In the genomic region with DNA sequence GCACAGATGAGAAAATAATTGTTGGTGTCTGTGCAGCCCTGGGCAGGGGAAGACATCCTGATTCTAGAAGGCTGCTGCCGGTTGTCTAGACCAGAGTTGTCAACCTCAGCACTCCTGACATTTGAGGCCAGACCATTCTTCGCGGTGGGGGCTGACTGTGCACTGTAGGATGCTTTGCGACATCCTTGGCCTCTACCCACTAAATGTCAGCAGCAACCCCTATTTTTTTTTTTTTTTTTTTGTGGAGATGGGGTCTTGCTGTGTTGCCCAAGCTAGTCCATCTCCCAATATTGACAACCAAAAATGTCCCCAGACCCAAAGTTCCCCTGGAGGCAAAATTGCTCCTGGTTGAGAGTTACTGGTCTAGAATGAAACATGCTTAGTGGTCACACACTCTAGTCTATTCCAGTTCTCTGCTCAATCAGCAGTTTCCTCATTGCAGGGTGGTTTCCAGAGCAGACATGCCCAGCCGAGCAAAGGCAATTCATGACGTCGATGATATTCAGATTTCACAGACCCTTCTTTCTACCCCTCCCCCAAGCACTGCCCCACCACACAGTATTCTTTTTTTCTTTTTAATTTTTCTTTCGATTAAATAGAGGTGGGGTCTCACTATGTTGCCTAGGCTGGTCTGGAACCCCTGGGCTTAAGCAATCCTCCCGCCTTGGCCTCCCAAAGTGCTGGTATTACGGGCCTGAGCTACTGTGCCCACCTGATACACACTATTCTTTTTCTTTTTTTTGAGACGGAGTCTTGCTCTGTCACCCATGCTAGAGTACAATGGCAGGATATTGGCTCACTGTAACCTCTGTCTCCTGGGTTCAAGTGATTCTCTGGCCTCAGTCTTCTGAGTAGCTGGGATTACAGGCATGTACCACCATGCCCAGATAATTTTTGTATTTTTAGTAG, we compare ENCODE assay signal across 8 cellular contexts. TPM values are rescaled to one million over a fixed set of nuclear protein-coding genes. Genes with fewer than 3 reads are reported as not detected.
DNase-seq lines count a peak whose midpoint lies in the region; ATAC-seq and TF ChIP-seq lines count a peak whose summit lies in the region.

No MANE protein-coding gene starts in this region.

- H3K79me2 ChIP-seq in GM23338 (replicated peaks; ENCODE audit: insufficient read depth), result no peaks in the 10 kb centered on the region

- no peaks in the 10 kb centered on the region for H3K9me2 ChIP-seq in GM23338 (ENCODE audit: insufficient read depth)

- no peaks in the 10 kb centered on the region for H3K9me3 Mint-ChIP-seq in GM23338

- no peak overlapping the region for H3K4me2 ChIP-seq in GM23338

- DNase-seq in MV-4-11 (lab: John Stamatoyannopoulos, UW), result peak; percentile 82
- DNase-seq in lower lobe of right lung, result no peak
- DNase-seq in GM23338 (ENCODE audit: low spot score), result no peak
- no peak for DNase-seq in central memory CD4-positive, alpha-beta T cell
- DNase-seq in activated CD4-positive, alpha-beta T cell treated with anti-CD3 and anti-CD28 coated beads, Interleukin-2, amount 50 U/mL, for 48 hours, result no peak
- DNase-seq in Right ventricle myocardium superior, result no peak

- TF ChIP-seq CTCF in lower lobe of right lung (IDR thresholded peaks at IDR 0.05), result no peak
- no peak for TF ChIP-seq CTCF in GM23338 (conservative IDR thresholded peaks at IDR 0.05; ENCODE audit: low read depth in 2 of 2)

- H4K20me1 ChIP-seq in GM23338 (replicated peaks; ENCODE audit: insufficient read depth), result no peaks in the 10 kb centered on the region

- H3K36me3 ChIP-seq in lower lobe of right lung, result no peaks in the 10 kb centered on the region
- H3K36me3 ChIP-seq in GM23338 (ENCODE audit: insufficient read depth), result no peaks in the 10 kb centered on the region

- no peaks in the 10 kb centered on the region for H3K36me3 Mint-ChIP-seq in GM23338 (ENCODE audit: low read depth)

- H3K4me3 ChIP-seq in lower lobe of right lung (no peak overlapping the region), GM23338 (no peak overlapping the region)

- no peak overlapping the region for H2AFZ ChIP-seq in GM23338

- no peaks in the 10 kb centered on the region for H3F3A ChIP-seq in GM23338 (replicated peaks; ENCODE audit: low read depth)

- H3K4me3 Mint-ChIP-seq in GM23338, result no peak overlapping the region

- peaks cover 5% of the 10 kb centered on the region; the same call in 1 of the 3 replicates for H3K4me1 Mint-ChIP-seq in GM23338

- H3K27me3 ChIP-seq in lower lobe of right lung (ENCODE audit: low read depth), result no peaks in the 10 kb centered on the region
- H3K27me3 ChIP-seq in GM23338 (ENCODE audit: insufficient read depth), result no peaks in the 10 kb centered on the region

- TF ChIP-seq POLR2A in GM18505 (IDR thresholded peaks at IDR 0.05; ENCODE audit: borderline replicate concordance, extremely low read depth, insufficient read depth, insufficient read length), result peak; percentile 66

- intact Hi-C loops in lower lobe of right lung (cut with DNase I) (no loop called here), Right ventricle myocardium superior (cut with DNase I) (no loop called here)

- ATAC-seq in GM18505 (IDR thresholded peaks at IDR 0.05; ENCODE audit: unreplicated experiment), result peak; percentile 43
- peak; percentile 54 for ATAC-seq in GM21737 (IDR thresholded peaks at IDR 0.05; ENCODE audit: unreplicated experiment)
- peak; percentile 38 to 67 for ATAC-seq in lower lobe of right lung
- ATAC-seq in GM23338, result no peak
- ATAC-seq in Right ventricle myocardium superior (ENCODE audit: poor library complexity), result no peak

- H3K9me3 ChIP-seq in lower lobe of right lung, result no peaks in the 10 kb centered on the region

- H3K4me1 ChIP-seq in lower lobe of right lung, result peaks cover 16% of the 10 kb centered on the region
- H3K4me1 ChIP-seq in GM23338 (ENCODE audit: insufficient read depth), result no peaks in the 10 kb centered on the region

- no peak overlapping the region for H3K27ac Mint-ChIP-seq in GM23338

- H3K27ac ChIP-seq in lower lobe of right lung (no peak overlapping the region), GM23338 (ENCODE audit: low read depth) (no peak overlapping the region)

- peaks cover 6% of the 10 kb centered on the region for H3K27me3 Mint-ChIP-seq in GM23338 (ENCODE audit: insufficient read depth, low read depth, poor library complexity)

TF ChIP-seq in GM23338, 12 proteins besides CTCF, POLR2A, EP300 and RAD21 (continues in another document):
- TF ChIP-seq, protein P1, sequence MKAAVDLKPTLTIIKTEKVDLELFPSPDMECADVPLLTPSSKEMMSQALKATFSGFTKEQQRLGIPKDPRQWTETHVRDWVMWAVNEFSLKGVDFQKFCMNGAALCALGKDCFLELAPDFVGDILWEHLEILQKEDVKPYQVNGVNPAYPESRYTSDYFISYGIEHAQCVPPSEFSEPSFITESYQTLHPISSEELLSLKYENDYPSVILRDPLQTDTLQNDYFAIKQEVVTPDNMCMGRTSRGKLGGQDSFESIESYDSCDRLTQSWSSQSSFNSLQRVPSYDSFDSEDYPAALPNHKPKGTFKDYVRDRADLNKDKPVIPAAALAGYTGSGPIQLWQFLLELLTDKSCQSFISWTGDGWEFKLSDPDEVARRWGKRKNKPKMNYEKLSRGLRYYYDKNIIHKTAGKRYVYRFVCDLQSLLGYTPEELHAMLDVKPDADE (IDR thresholded peaks at IDR 0.05), result no peak
- no peak for TF ChIP-seq EZH2 (IDR thresholded peaks at IDR 0.05; ENCODE audit: low read depth, unreplicated experiment)

RNA-seq across cellular contexts. Expression of a gene that starts 9.0 kb away (rescaled TPM):
- total RNA-seq in lower lobe of right lung, result not detected
- not detected in 2 replicates for total RNA-seq in GM23338 (2014; rRNA removed; shearing (Covaris generic))
- not detected in 2 replicates for polyA plus RNA-seq in GM23338 (2016; fragmentation: Nextera tagmentation; extraction: Ambion mirVana)
- total RNA-seq in Right ventricle myocardium superior, result not detected

RNA-seq across cellular contexts. Expression of a gene that starts 13.2 kb away (rescaled TPM):
- total RNA-seq in lower lobe of right lung (217 TPM), Right ventricle myocardium superior (99.8 TPM)
- total RNA-seq in GM23338 (2014; rRNA removed; shearing (Covaris generic)), result 33.0 and 61.6 TPM in 2 replicates
- 43.1 and 46.9 TPM in 2 replicates for polyA plus RNA-seq in GM23338 (2016; fragmentation: Nextera tagmentation; extraction: Ambion mirVana)

RNA-seq across cellular contexts. Expression of a gene that starts 24.6 kb away (rescaled TPM):
- total RNA-seq in lower lobe of right lung (33.8 TPM), Right ventricle myocardium superior (1.6 TPM)
- total RNA-seq in GM23338 (2014; rRNA removed; shearing (Covaris generic)), result 1.2 and 2.2 TPM in 2 replicates
- polyA plus RNA-seq in GM23338 (2016; fragmentation: Nextera tagmentation; extraction: Ambion mirVana), result 1.3 and 1.8 TPM in 2 replicates

RNA-seq across cellular contexts. Expression of a gene that starts 26.6 kb away (rescaled TPM):
- total RNA-seq in lower lobe of right lung (173 TPM), Right ventricle myocardium superior (57.2 TPM)
- total RNA-seq in GM23338 (2014; rRNA removed; shearing (Covaris generic)), result 56.7 and 72.2 TPM in 2 replicates
- 50.0 and 53.3 TPM in 2 replicates for polyA plus RNA-seq in GM23338 (2016; fragmentation: Nextera tagmentation; extraction: Ambion mirVana)

RNA-seq across cellular contexts. Expression of a gene that starts 31.7 kb away (rescaled TPM):
- total RNA-seq in lower lobe of right lung, result 6.6 TPM
- 83.7 and 84.4 TPM in 2 replicates for total RNA-seq in GM23338 (2014; rRNA removed; shearing (Covaris generic))
- polyA plus RNA-seq in GM23338 (2016; fragmentation: Nextera tagmentation; extraction: Ambion mirVana), result 74.5 and 74.6 TPM in 2 replicates
- 2.6 TPM for total RNA-seq in Right ventricle myocardium superior

Comparison
In these comparisons a context has a peak if more than half of its experiments do, and no peak if none do; other contexts are left out.
1. ATAC-seq: peak in GM18505 (single experiment), GM21737 (single experiment) and lower lobe of right lung (2 of 2); none in GM23338 (single experiment) and Right ventricle myocardium superior (single experiment).
2. RNA of a gene that starts 24.6 kb away (total RNA-seq): 33.8 TPM in lower lobe of right lung (single experiment); 1.6 TPM in Right ventricle myocardium superior (single experiment) and 1.2 to 2.2 TPM in GM23338; every median in the first group is over 10 times any median in the second.